In the genomic region with DNA sequence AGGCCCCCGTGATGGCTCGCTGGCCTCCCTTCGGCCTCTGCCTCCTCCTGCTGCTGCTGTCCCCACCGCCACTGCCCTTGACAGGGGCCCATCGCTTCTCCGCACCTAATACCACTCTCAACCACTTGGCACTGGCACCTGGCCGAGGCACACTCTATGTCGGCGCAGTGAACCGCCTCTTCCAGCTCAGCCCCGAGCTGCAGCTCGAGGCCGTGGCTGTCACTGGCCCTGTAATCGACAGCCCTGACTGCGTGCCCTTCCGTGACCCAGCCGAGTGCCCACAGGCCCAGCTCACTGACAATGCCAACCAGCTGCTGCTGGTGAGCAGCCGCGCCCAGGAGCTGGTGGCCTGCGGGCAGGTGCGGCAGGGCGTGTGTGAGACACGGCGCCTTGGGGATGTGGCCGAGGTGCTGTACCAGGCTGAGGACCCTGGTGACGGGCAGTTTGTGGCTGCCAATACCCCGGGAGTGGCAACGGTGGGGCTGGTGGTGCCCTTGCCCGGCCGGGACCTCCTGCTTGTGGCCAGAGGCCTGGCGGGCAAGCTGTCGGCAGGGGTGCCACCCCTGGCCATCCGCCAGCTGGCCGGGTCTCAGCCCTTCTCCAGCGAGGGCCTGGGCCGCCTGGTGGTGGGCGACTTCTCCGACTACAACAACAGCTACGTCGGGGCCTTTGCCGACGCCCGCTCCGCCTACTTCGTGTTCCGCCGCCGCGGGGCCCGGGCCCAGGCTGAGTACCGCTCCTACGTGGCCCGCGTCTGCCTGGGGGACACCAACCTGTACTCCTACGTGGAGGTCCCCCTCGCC, we compare ENCODE assay signal across 11 cellular contexts. TPM values are rescaled to one million over a fixed set of nuclear protein-coding genes. Genes with fewer than 3 reads are reported as not detected.
DNase-seq lines count a peak whose midpoint lies in the region; ATAC-seq and TF ChIP-seq lines count a peak whose summit lies in the region.
"Had no signal": no experiment of that assay in that cellular context is flagged by ENCODE, and none has a peak within 500 bp of the region (broad histone marks: within the 10 kb centered on the region; RNA-seq: fewer than 3 reads in every experiment).

No MANE protein-coding gene starts in this region.

- no peak for TF ChIP-seq CTCF in GM23338 (conservative IDR thresholded peaks at IDR 0.05; ENCODE audit: low read depth in 2 of 2)
- TF ChIP-seq CTCF in osteoblast (IDR thresholded peaks at IDR 0.05; ENCODE audit: extremely low read depth, low read depth, low read length) = no peak
- TF ChIP-seq CTCF in GM10266 (IDR thresholded peaks at IDR 0.05; ENCODE audit: control insufficient read depth, insufficient read depth, low read depth, missing control alignments) = no peak

- ATAC-seq in GM23338 (peak; percentile 29), GM21390 (IDR thresholded peaks at IDR 0.05; ENCODE audit: unreplicated experiment) (no peak), HG03521 (IDR thresholded peaks at IDR 0.05; ENCODE audit: unreplicated experiment) (no peak)
- ATAC-seq: WTC11 had no signal

- no peak overlapping the region for H3K4me3 ChIP-seq in CD8-positive, alpha-beta memory T cell (ENCODE audit: low read length)
- H3K4me3 ChIP-seq in GM23338 = no peak overlapping the region
- no peak overlapping the region for H3K4me3 ChIP-seq in osteoblast (ENCODE audit: insufficient read depth, low read length)

- H3K36me3 Mint-ChIP-seq in CD8-positive, alpha-beta memory T cell = no peaks in the 10 kb centered on the region
- no peaks in the 10 kb centered on the region for H3K36me3 Mint-ChIP-seq in GM23338 (ENCODE audit: low read depth)
- H3K36me3 Mint-ChIP-seq: WTC11 had no signal

- no peaks in the 10 kb centered on the region for H3K36me3 ChIP-seq in CD8-positive, alpha-beta memory T cell (ENCODE audit: insufficient read depth, low read length)
- H3K36me3 ChIP-seq in GM23338 (ENCODE audit: insufficient read depth) = no peaks in the 10 kb centered on the region
- no peaks in the 10 kb centered on the region for H3K36me3 ChIP-seq in osteoblast (ENCODE audit: insufficient read depth, low read length)
- H3K36me3 ChIP-seq: SJCRH30 had no signal

- H3K9me2 ChIP-seq in GM23338 (ENCODE audit: insufficient read depth) = no peaks in the 10 kb centered on the region

- H3F3A ChIP-seq in GM23338 (replicated peaks; ENCODE audit: low read depth) = no peaks in the 10 kb centered on the region

- H3K4me1 Mint-ChIP-seq in CD8-positive, alpha-beta memory T cell = peaks cover 4 to 14% (median 6%) of the 10 kb centered on the region in 3 donors
- peaks cover 5% of the 10 kb centered on the region; the same call in 2 of the 3 replicates for H3K4me1 Mint-ChIP-seq in GM23338

- H3K79me2 ChIP-seq in GM23338 (replicated peaks; ENCODE audit: insufficient read depth) (no peaks in the 10 kb centered on the region), osteoblast (ENCODE audit: insufficient read depth, low read length) (peaks cover 6% of the 10 kb centered on the region)

- no peak overlapping the region for H3K4me3 Mint-ChIP-seq in CD8-positive, alpha-beta memory T cell
- H3K4me3 Mint-ChIP-seq in GM23338 = no peak overlapping the region
- H3K4me3 Mint-ChIP-seq: WTC11 had no signal

- no peaks in the 10 kb centered on the region for H3K27me3 ChIP-seq in CD8-positive, alpha-beta memory T cell (ENCODE audit: insufficient read depth, low read length, poor library complexity, severe bottlenecking)
- no peaks in the 10 kb centered on the region for H3K27me3 ChIP-seq in GM23338 (ENCODE audit: insufficient read depth)
- no peaks in the 10 kb centered on the region for H3K27me3 ChIP-seq in osteoblast (ENCODE audit: insufficient read depth, low read length)
- H3K27me3 ChIP-seq: SJCRH30 had no signal

- no peaks in the 10 kb centered on the region for H3K4me1 ChIP-seq in CD8-positive, alpha-beta memory T cell (ENCODE audit: insufficient read depth, low read length)
- H3K4me1 ChIP-seq in GM23338 (ENCODE audit: insufficient read depth) (no peaks in the 10 kb centered on the region), osteoblast (ENCODE audit: insufficient read depth, low read length) (peaks cover 5% of the 10 kb centered on the region)

- H3K27ac ChIP-seq in CD8-positive, alpha-beta memory T cell (ENCODE audit: low read depth, low read length) = peak overlapping the region; percentile 69
- H3K27ac ChIP-seq in GM23338 (ENCODE audit: low read depth) (no peak overlapping the region), cingulate gyrus (ENCODE audit: low read depth, low read length) (peak overlapping the region; percentile 93), osteoblast (ENCODE audit: low read depth, low read length) (no peak overlapping the region)

- H3K27me3 Mint-ChIP-seq in CD8-positive, alpha-beta memory T cell = no peaks in the 10 kb centered on the region
- H3K27me3 Mint-ChIP-seq in GM23338 (ENCODE audit: insufficient read depth, low read depth, poor library complexity) = peaks cover 6% of the 10 kb centered on the region

- H2AFZ ChIP-seq in GM23338 (no peak overlapping the region), osteoblast (ENCODE audit: low read length) (no peak overlapping the region)

- peak in 1 of 5 donors; percentile 19 for DNase-seq in CD8-positive, alpha-beta memory T cell
- DNase-seq in GM23338 (ENCODE audit: low spot score) (peak; percentile 58), osteoblast (ENCODE audit: insufficient read length, low spot score, missing footprints) (peak; percentile 83), GM10266 (ENCODE audit: extremely low spot score) (no peak)
- DNase-seq: NCI-H446 treated with DMSO at 0.1 percent for 48 hours had no signal

- no peaks in the 10 kb centered on the region for H3K9me3 Mint-ChIP-seq in CD8-positive, alpha-beta memory T cell
- H3K9me3 Mint-ChIP-seq in GM23338 = no peaks in the 10 kb centered on the region
- H3K9me3 Mint-ChIP-seq: WTC11 had no signal

- H3K4me2 ChIP-seq in GM23338 (no peak overlapping the region), osteoblast (ENCODE audit: insufficient read depth, low read length) (peak overlapping the region; percentile 67)

- POLR2A ChIA-PET in CD8-positive, alpha-beta memory T cell (lab: Charles Lee) = interaction anchor here (0.6 kb wide), 1 partner anchor 235 kb away, joined by 4 read pairs; no protein-coding TSS in a partner anchor

- no peak overlapping the region for H3K27ac Mint-ChIP-seq in CD8-positive, alpha-beta memory T cell
- H3K27ac Mint-ChIP-seq in GM23338 = no peak overlapping the region

- no peaks in the 10 kb centered on the region for H4K20me1 ChIP-seq in GM23338 (replicated peaks; ENCODE audit: insufficient read depth)
- H4K20me1 ChIP-seq in osteoblast (ENCODE audit: insufficient read depth, low read length) = peaks cover 9% of the 10 kb centered on the region

- CTCF ChIA-PET in CD8-positive, alpha-beta memory T cell (lab: Charles Lee) = no interaction called here

- no peaks in the 10 kb centered on the region for H3K9me3 ChIP-seq in CD8-positive, alpha-beta memory T cell (ENCODE audit: low read length)
- no peaks in the 10 kb centered on the region for H3K9me3 ChIP-seq in osteoblast (ENCODE audit: low read depth, low read length)
- H3K9me3 ChIP-seq: SJCRH30 had no signal

TF ChIP-seq in GM23338, 12 proteins besides CTCF, POLR2A, EP300 and RAD21 (continues in another document):
- TF ChIP-seq, protein P1, sequence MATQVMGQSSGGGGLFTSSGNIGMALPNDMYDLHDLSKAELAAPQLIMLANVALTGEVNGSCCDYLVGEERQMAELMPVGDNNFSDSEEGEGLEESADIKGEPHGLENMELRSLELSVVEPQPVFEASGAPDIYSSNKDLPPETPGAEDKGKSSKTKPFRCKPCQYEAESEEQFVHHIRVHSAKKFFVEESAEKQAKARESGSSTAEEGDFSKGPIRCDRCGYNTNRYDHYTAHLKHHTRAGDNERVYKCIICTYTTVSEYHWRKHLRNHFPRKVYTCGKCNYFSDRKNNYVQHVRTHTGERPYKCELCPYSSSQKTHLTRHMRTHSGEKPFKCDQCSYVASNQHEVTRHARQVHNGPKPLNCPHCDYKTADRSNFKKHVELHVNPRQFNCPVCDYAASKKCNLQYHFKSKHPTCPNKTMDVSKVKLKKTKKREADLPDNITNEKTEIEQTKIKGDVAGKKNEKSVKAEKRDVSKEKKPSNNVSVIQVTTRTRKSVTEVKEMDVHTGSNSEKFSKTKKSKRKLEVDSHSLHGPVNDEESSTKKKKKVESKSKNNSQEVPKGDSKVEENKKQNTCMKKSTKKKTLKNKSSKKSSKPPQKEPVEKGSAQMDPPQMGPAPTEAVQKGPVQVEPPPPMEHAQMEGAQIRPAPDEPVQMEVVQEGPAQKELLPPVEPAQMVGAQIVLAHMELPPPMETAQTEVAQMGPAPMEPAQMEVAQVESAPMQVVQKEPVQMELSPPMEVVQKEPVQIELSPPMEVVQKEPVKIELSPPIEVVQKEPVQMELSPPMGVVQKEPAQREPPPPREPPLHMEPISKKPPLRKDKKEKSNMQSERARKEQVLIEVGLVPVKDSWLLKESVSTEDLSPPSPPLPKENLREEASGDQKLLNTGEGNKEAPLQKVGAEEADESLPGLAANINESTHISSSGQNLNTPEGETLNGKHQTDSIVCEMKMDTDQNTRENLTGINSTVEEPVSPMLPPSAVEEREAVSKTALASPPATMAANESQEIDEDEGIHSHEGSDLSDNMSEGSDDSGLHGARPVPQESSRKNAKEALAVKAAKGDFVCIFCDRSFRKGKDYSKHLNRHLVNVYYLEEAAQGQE (IDR thresholded peaks at IDR 0.05; ENCODE audit: unreplicated experiment) = no peak

RNA-seq across cellular contexts. Expression of a gene that starts 3.0 kb away (rescaled TPM):
- total RNA-seq in CD8-positive, alpha-beta memory T cell = under 1 TPM; 0.51 to 0.57 TPM
- polyA plus RNA-seq in CD8-positive, alpha-beta memory T cell = not detected
- total RNA-seq in GM23338 (2014; rRNA removed; shearing (Covaris generic)) = 3.2 and 4.1 TPM in 2 replicates
- 0.30 and 0.70 TPM in 2 replicates for polyA plus RNA-seq in GM23338 (2016; fragmentation: Nextera tagmentation; extraction: Ambion mirVana)
- 2.7 and 4.3 TPM in 2 replicates for total RNA-seq in osteoblast

RNA-seq across cellular contexts. Expression of a gene that starts 13.8 kb away (rescaled TPM):
- total RNA-seq in CD8-positive, alpha-beta memory T cell = not detected
- polyA plus RNA-seq in CD8-positive, alpha-beta memory T cell = not detected
- 0.23 TPM in 1 of 2 replicates, not detected in the other for total RNA-seq in GM23338 (2014; rRNA removed; shearing (Covaris generic))
- 0.15 and 0.19 TPM in 2 replicates for polyA plus RNA-seq in GM23338 (2016; fragmentation: Nextera tagmentation; extraction: Ambion mirVana)
- 0.36 TPM in 1 of 2 replicates, not detected in the other for total RNA-seq in osteoblast
- total RNA-seq: MCF 10A, WTC11 had no signal

RNA-seq across cellular contexts. Expression of a gene that starts 27.1 kb away (rescaled TPM):
- total RNA-seq in CD8-positive, alpha-beta memory T cell = 10 to 100 TPM; 54.2 to 61.6 TPM
- 109 TPM for polyA plus RNA-seq in CD8-positive, alpha-beta memory T cell
- total RNA-seq in GM23338 (2014; rRNA removed; shearing (Covaris generic)) = 43.0 and 49.0 TPM in 2 replicates
- polyA plus RNA-seq in GM23338 (2016; fragmentation: Nextera tagmentation; extraction: Ambion mirVana) = 41.4 and 45.5 TPM in 2 replicates
- total RNA-seq in osteoblast = 40.2 and 42.7 TPM in 2 replicates

RNA-seq across cellular contexts. Expression of a gene that starts 27.4 kb away (rescaled TPM):
- total RNA-seq in CD8-positive, alpha-beta memory T cell = 100 to 1,000 TPM; 158 to 166 TPM
- polyA plus RNA-seq in CD8-positive, alpha-beta memory T cell = 567 TPM
- 107 and 168 TPM in 2 replicates for total RNA-seq in GM23338 (2014; rRNA removed; shearing (Covaris generic))
- 352 and 404 TPM in 2 replicates for polyA plus RNA-seq in GM23338 (2016; fragmentation: Nextera tagmentation; extraction: Ambion mirVana)
- total RNA-seq in osteoblast = 156 and 172 TPM in 2 replicates

RNA-seq across cellular contexts. Expression of a gene that starts 42.4 kb away (rescaled TPM):
- 1 to 10 TPM; 3.9 to 4.1 TPM for total RNA-seq in CD8-positive, alpha-beta memory T cell
- 3.4 TPM for polyA plus RNA-seq in CD8-positive, alpha-beta memory T cell
- 4.0 and 8.9 TPM in 2 replicates for total RNA-seq in GM23338 (2014; rRNA removed; shearing (Covaris generic))
- polyA plus RNA-seq in GM23338 (2016; fragmentation: Nextera tagmentation; extraction: Ambion mirVana) = 2.4 and 2.9 TPM in 2 replicates
- total RNA-seq in osteoblast = 14.1 and 16.3 TPM in 2 replicates

Comparison
In these comparisons a context has a peak if more than half of its experiments do, and no peak if none do; other contexts are left out.
1. H3K27ac ChIP-seq: peak in CD8-positive, alpha-beta memory T cell (single experiment) and cingulate gyrus (single experiment); none in GM23338 (single experiment) and osteoblast (single experiment).